Comparison of ENCODE assay signal across 13 cellular contexts in the genomic region with DNA sequence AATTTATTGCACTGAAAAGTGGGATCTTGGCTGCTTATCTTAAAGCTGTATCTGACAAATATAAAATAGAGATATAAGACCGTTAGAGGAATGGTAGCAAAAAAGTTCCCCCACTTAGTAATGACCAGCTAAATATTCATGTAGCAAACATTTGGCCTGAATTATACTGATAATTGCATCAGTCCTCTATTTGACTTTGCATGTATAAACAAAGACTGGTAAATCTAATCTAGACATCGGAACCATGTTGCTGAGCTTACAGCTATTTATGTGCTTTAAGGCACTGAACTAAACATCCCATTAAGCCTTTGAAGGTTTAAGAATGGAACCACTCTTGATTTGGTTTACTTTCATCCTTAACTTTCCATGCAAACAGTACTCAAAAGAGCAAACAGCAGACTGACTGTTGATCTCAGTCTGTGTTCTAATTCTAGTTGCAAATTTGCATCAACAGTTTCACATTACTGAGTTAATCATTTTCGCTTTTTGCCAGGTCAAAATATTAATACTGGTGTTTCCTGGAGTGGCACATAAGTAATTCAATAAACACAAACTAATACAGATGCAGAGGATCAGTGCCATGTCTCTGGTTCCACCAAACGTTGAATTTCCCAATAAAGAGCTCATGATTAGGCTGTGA.
DNase-seq lines count a peak whose midpoint lies in the region; ATAC-seq and TF ChIP-seq lines count a peak whose summit lies in the region.
"Had no signal": no experiment of that assay in that cellular context is flagged by ENCODE, and none has a peak within 500 bp of the region (broad histone marks: within the 10 kb centered on the region; RNA-seq: fewer than 3 reads in every experiment).

No MANE protein-coding gene starts in this region.

- DNase-seq in MM.1S (peak; percentile 34), inferior parietal cortex (ENCODE audit: extremely low spot score) (no peak), trophoblast cell (no peak), GM23248 (no peak), globus pallidus (ENCODE audit: low spot score) (no peak)
- DNase-seq: activated T-cell treated with anti-CD3 and anti-CD28 coated beads, Interleukin-2, amount 50 U/mL, for 1 hour; erythroblast; naive B cell; NCI-H1694; uterus had no signal

- ATAC-seq in GM18517 (IDR thresholded peaks at IDR 0.05; ENCODE audit: unreplicated experiment): peak; percentile 92
- ATAC-seq in GM21381 (IDR thresholded peaks at IDR 0.05; ENCODE audit: unreplicated experiment): peak; percentile 90
- peak; percentile 92 for ATAC-seq in HG02981 (IDR thresholded peaks at IDR 0.05; ENCODE audit: unreplicated experiment)

- peak overlapping the region; percentile 12; the same call in 1 of the 2 replicates for H3K4me2 ChIP-seq in MM.1S (ENCODE audit: low read depth, low read length)
- no peak overlapping the region for H3K4me2 ChIP-seq in trophoblast cell (ENCODE audit: low read length)
- no peak overlapping the region for H3K4me2 ChIP-seq in GM23248 (ENCODE audit: unreplicated experiment)

- no peak overlapping the region for H3K27ac ChIP-seq in MM.1S (ENCODE audit: low read length)
- H3K27ac ChIP-seq in trophoblast cell (ENCODE audit: low read depth, low read length): no peak overlapping the region
- no peak overlapping the region for H3K27ac ChIP-seq in GM23248
- H3K27ac ChIP-seq: uterus had no signal

- no peaks in the 10 kb centered on the region for H4K20me1 ChIP-seq in MM.1S (ENCODE audit: insufficient read depth, low read length)
- H4K20me1 ChIP-seq in GM23248 (ENCODE audit: insufficient read depth): no peaks in the 10 kb centered on the region

- H3F3A ChIP-seq in MM.1S (ENCODE audit: insufficient read depth, low read length) (no peaks in the 10 kb centered on the region), GM23248 (ENCODE audit: insufficient read depth) (peaks cover 9% of the 10 kb centered on the region)

- in situ Hi-C loops in GM23248 (cut with MboI): no loop called here

- no peaks in the 10 kb centered on the region for H3K79me2 ChIP-seq in MM.1S (ENCODE audit: low read length)
- no peaks in the 10 kb centered on the region for H3K79me2 ChIP-seq in trophoblast cell (ENCODE audit: control insufficient read depth, insufficient read depth, low read length, poor library complexity)
- no peaks in the 10 kb centered on the region for H3K79me2 ChIP-seq in GM23248 (ENCODE audit: insufficient read depth)

- H2BK12ac ChIP-seq in trophoblast cell (ENCODE audit: low read length): no peak overlapping the region

- H2BK5ac ChIP-seq in trophoblast cell (ENCODE audit: low read depth, low read length, poor library complexity): no peak overlapping the region

- H4K91ac ChIP-seq in trophoblast cell (ENCODE audit: low read depth, low read length): no peak overlapping the region

- no peak overlapping the region for H3K18ac ChIP-seq in trophoblast cell (ENCODE audit: low read length)

- H3K4ac ChIP-seq in trophoblast cell (ENCODE audit: low read depth, low read length): no peak overlapping the region

- no peak overlapping the region for H4K8ac ChIP-seq in trophoblast cell (ENCODE audit: low read depth, low read length)

- H2AFZ ChIP-seq in MM.1S (ENCODE audit: low read length) (no peak overlapping the region), trophoblast cell (ENCODE audit: insufficient read depth, low read length, poor library complexity) (no peak overlapping the region), GM23248 (no peak overlapping the region)

- no peaks in the 10 kb centered on the region for H3K36me3 ChIP-seq in MM.1S (replicated peaks; ENCODE audit: insufficient read depth, low read length)
- H3K36me3 ChIP-seq in trophoblast cell (ENCODE audit: control insufficient read depth in 1 of 2, insufficient read depth in 2 of 2, low read length in 2 of 2): no peaks in the 10 kb centered on the region
- H3K36me3 ChIP-seq in GM23248 (ENCODE audit: low read depth): no peaks in the 10 kb centered on the region
- H3K36me3 ChIP-seq: uterus had no signal

- H3K4me1 ChIP-seq in MM.1S (ENCODE audit: low read length) (peaks cover 12% of the 10 kb centered on the region), trophoblast cell (ENCODE audit: control insufficient read depth in 1 of 2, insufficient read depth in 2 of 2, low read length in 2 of 2) (no peaks in the 10 kb centered on the region), GM23248 (ENCODE audit: insufficient read depth) (peaks cover 14% of the 10 kb centered on the region)
- H3K4me1 ChIP-seq: uterus had no signal

- H3K23ac ChIP-seq in trophoblast cell (ENCODE audit: low read length): no peak overlapping the region

- no peak for TF ChIP-seq CTCF in MM.1S (IDR thresholded peaks at IDR 0.05; ENCODE audit: low read length)

- H3K9me3 ChIP-seq in MM.1S (replicated peaks; ENCODE audit: insufficient read depth, low read length): no peaks in the 10 kb centered on the region
- no peaks in the 10 kb centered on the region for H3K9me3 ChIP-seq in trophoblast cell (ENCODE audit: insufficient read depth, low read depth, low read length)
- no peaks in the 10 kb centered on the region for H3K9me3 ChIP-seq in GM23248 (ENCODE audit: low read depth)
- H3K9me3 ChIP-seq: uterus had no signal

- H4K12ac ChIP-seq in trophoblast cell (ENCODE audit: low read depth, low read length): no peak overlapping the region

- no peak overlapping the region for H3K9ac ChIP-seq in MM.1S (ENCODE audit: low read length)
- H3K9ac ChIP-seq in trophoblast cell (ENCODE audit: low read length): no peak overlapping the region
- no peak overlapping the region for H3K9ac ChIP-seq in GM23248

- no peak overlapping the region for H2BK120ac ChIP-seq in trophoblast cell (ENCODE audit: insufficient read depth, low read length, poor library complexity)

- no peaks in the 10 kb centered on the region for H3K9me2 ChIP-seq in MM.1S (replicated peaks; ENCODE audit: insufficient read depth, low read length)
- H3K9me2 ChIP-seq in GM23248 (ENCODE audit: insufficient read depth): no peaks in the 10 kb centered on the region

- H3K14ac ChIP-seq in trophoblast cell (ENCODE audit: low read length): no peak overlapping the region

- no peaks in the 10 kb centered on the region for H3K79me1 ChIP-seq in trophoblast cell (ENCODE audit: low read length)

- H3K4me3 ChIP-seq in MM.1S (ENCODE audit: low read length): no peak overlapping the region
- H3K4me3 ChIP-seq in trophoblast cell (ENCODE audit: low read depth, low read length): no peak overlapping the region
- H3K4me3 ChIP-seq in GM23248: no peak overlapping the region
- H3K4me3 ChIP-seq: uterus had no signal

- no peak overlapping the region for H2AK5ac ChIP-seq in trophoblast cell (ENCODE audit: low read length)

- H3K27me3 ChIP-seq in MM.1S (replicated peaks; ENCODE audit: insufficient read depth, low read length) (no peaks in the 10 kb centered on the region), trophoblast cell (ENCODE audit: insufficient read depth, low read length) (no peaks in the 10 kb centered on the region), GM23248 (replicated peaks; ENCODE audit: insufficient read depth) (no peaks in the 10 kb centered on the region)
- H3K27me3 ChIP-seq: uterus had no signal

- no CpG with 5 or more reads among the region's 4 CpGs for WGBS in trophoblast cell (ENCODE audit: extremely low coverage, insufficient coverage, insufficient read length)
- WGBS in GM23248 (ENCODE audit: low coverage in 1 of 2, low lambda C conversion rate in 2 of 2, missing lambda C conversion rate in 2 of 2), 2 experiments: 55 to 61% methylated on average over 4 of the region's 4 CpGs
